21 cellular contexts compared by ENCODE assay signal in the genomic region with DNA sequence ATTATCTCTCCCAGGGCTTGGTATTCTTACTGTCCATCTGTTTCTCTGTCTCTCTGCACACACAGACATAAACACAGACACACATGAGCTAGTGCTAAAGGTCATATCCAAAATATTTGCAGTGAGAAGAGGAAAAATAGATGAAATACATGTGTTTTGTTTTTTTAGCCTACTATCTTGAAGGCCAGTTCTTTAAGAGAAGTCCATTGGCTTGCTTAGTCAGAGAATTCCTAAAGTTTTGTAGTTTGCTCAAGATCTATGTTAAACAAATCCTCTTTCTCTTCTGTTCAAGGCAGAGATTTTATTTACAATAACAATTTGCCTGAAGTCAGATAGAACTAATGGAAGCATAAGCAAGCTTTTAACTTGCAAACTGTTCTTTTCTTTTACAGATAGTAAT.
"Had no signal": no experiment of that assay in that cellular context is flagged by ENCODE, and none has a peak within 500 bp of the region (broad histone marks: within the 10 kb centered on the region; RNA-seq: fewer than 3 reads in every experiment).

No MANE protein-coding gene starts in this region.

- H3K4me1 ChIP-seq: adrenal gland, ascending aorta, gastroesophageal sphincter had no signal

- ATAC-seq: activated CD8-positive, alpha-beta T cell treated with anti-CD3 and anti-CD28 coated beads for 36 hours; activated naive CD4-positive, alpha-beta T cell treated with anti-CD3 and anti-CD28 coated beads, Interleukin-2, amount 50 U/mL, for 72 hours; gastroesophageal sphincter; left cardiac atrium; lower lobe of right lung; naive thymus-derived CD4-positive, alpha-beta T cell had no signal

- H3K9ac ChIP-seq: SK-N-SH had no signal

- H3K36me3 Mint-ChIP-seq: activated naive CD4-positive, alpha-beta T cell treated with anti-CD3 and anti-CD28 coated beads, Interleukin-2, amount 50 U/mL, for 72 hours; naive thymus-derived CD4-positive, alpha-beta T cell had no signal

- H3K4me3 ChIP-seq: adrenal gland, ascending aorta, gastroesophageal sphincter, lower lobe of right lung, spleen, upper lobe of left lung had no signal

- H3K27me3 ChIP-seq: adrenal gland, ascending aorta, gastroesophageal sphincter, spleen, upper lobe of left lung had no signal

- H3K27ac ChIP-seq: adrenal gland, ascending aorta, gastroesophageal sphincter, lower lobe of right lung, spleen, upper lobe of left lung, WERI-Rb-1 had no signal

- H3K4me2 ChIP-seq: SK-N-SH had no signal

- DNase-seq: activated CD4-positive, alpha-beta T cell treated with anti-CD3 and anti-CD28 coated beads, Interleukin-2, amount 10 ng/mL, durations not matched to agents 7 days and 5 days; activated CD4-positive, CD25-positive, alpha-beta regulatory T cell treated with anti-CD3 and anti-CD28 coated beads, Interleukin-2, amount 50 U/mL, for 72 hours; activated CD8-positive, alpha-beta T cell treated with anti-CD3 and anti-CD28 coated beads for 36 hours; adrenal gland; cerebellar nuclear complex; cortex of kidney; erythroblast; islet precursor cell; left cardiac atrium; lower lobe of right lung; naive thymus-derived CD4-positive, alpha-beta T cell; SK-N-SH; spleen; stimulated activated CD4-positive, alpha-beta T cell treated with anti-CD3 and anti-CD28 coated beads, Interleukin-4, amount 100 ng/mL, for 24 hours; stimulated activated naive CD4-positive, alpha-beta T cell treated with Interleukin-2 at 50 U/mL for 16 hours; upper lobe of left lung; WERI-Rb-1 had no signal

- H3K36me3 ChIP-seq: adrenal gland, ascending aorta, gastroesophageal sphincter, lower lobe of right lung, spleen, upper lobe of left lung, WERI-Rb-1 had no signal

- H3K4me3 Mint-ChIP-seq: activated CD4-positive, alpha-beta T cell treated with anti-CD3 and anti-CD28 coated beads, Interleukin-2, amount 10 ng/mL, durations not matched to agents 7 days and 5 days; activated CD8-positive, alpha-beta T cell treated with anti-CD3 and anti-CD28 coated beads for 36 hours; naive thymus-derived CD4-positive, alpha-beta T cell; T-helper 2 cell treated with Interferon-gamma antibody and Interleukin-4, amounts not matched to agents 5 μg/mL and 100 μg/mL, for 36 hours had no signal

- H3K27me3 Mint-ChIP-seq: activated CD4-positive, alpha-beta T cell treated with anti-CD3 and anti-CD28 coated beads, Interleukin-2, amount 10 ng/mL, durations not matched to agents 7 days and 5 days had no signal

- H3K9me3 ChIP-seq: adrenal gland, ascending aorta, gastroesophageal sphincter, lower lobe of right lung, SK-N-SH, spleen, upper lobe of left lung had no signal

- H3K9me3 Mint-ChIP-seq: activated CD4-positive, alpha-beta T cell treated with anti-CD3 and anti-CD28 coated beads, Interleukin-2, amount 10 ng/mL, durations not matched to agents 7 days and 5 days; activated CD8-positive, alpha-beta T cell treated with anti-CD3 and anti-CD28 coated beads for 36 hours; activated naive CD4-positive, alpha-beta T cell treated with anti-CD3 and anti-CD28 coated beads, Interleukin-2, amount 50 U/mL, for 72 hours; T-helper 2 cell treated with Interferon-gamma antibody and Interleukin-4, amounts not matched to agents 5 μg/mL and 100 μg/mL, for 36 hours had no signal
